ENCODE assay signal across 32 cellular contexts in genomic region chr13:75843033-75843432, GRCh38.
"Had no signal": no experiment of that assay in that cellular context is flagged by ENCODE, and none has a peak within 500 bp of the region (broad histone marks: within the 10 kb centered on the region; RNA-seq: fewer than 3 reads in every experiment).

No MANE protein-coding gene starts in this region.

- H3K4me1 Mint-ChIP-seq: activated B cell treated with CpG ODN at 0.5 μM for 24 hours; activated T-helper 17 cell treated with anti-CD3 and anti-CD28 coated beads, Interleukin-2, amount 50 U/mL, for 72 hours; brain; central memory CD8-positive, alpha-beta T cell; endodermal cell had no signal

- H3K27ac ChIP-seq: ascending aorta, breast epithelium, cardiac muscle cell, coronary artery, dorsolateral prefrontal cortex, WERI-Rb-1 had no signal

- H3K27me3 ChIP-seq: ascending aorta, breast epithelium, cardiac muscle cell, dorsolateral prefrontal cortex had no signal

- ATAC-seq: activated CD4-positive, CD25-positive, alpha-beta regulatory T cell treated with anti-CD3 and anti-CD28 coated beads, Interleukin-2, amount 50 U/mL, for 24 hours; activated CD8-positive, alpha-beta T cell treated with anti-CD3 and anti-CD28 coated beads for 36 hours; activated naive CD4-positive, alpha-beta T cell treated with anti-CD3 and anti-CD28 coated beads, Interleukin-2, amount 50 U/mL, for 72 hours; activated T-cell treated with anti-CD3 and anti-CD28 coated beads, Interleukin-2, amount 50 U/mL, for 4 hours; activated T-helper 17 cell treated with anti-CD3 and anti-CD28 coated beads, Interleukin-2, amount 50 U/mL, for 72 hours; esophagus mucosa; T-helper 17 cell had no signal

- H3K36me3 ChIP-seq: breast epithelium, WERI-Rb-1 had no signal

- H3K27ac Mint-ChIP-seq: activated B cell treated with CpG ODN at 0.5 μM for 24 hours; activated CD8-positive, alpha-beta T cell treated with anti-CD3 and anti-CD28 coated beads for 36 hours; brain; dendritic cell treated with granulocyte-macrophage colony-stimulating factor and Interleukin-4, amounts not matched to agents 40 ng/mL and 50 ng/mL, for 4 days; endodermal cell; T-helper 17 cell; T-helper 2 cell treated with Interferon-gamma antibody and Interleukin-4, amounts not matched to agents 5 μg/mL and 100 μg/mL, for 36 hours had no signal

- H3K9me3 ChIP-seq: ascending aorta, breast epithelium had no signal

- H3K27me3 Mint-ChIP-seq: activated B cell treated with CpG ODN at 0.5 μM for 24 hours; activated CD8-positive, alpha-beta T cell treated with anti-CD3 and anti-CD28 coated beads for 36 hours; activated T-helper 17 cell treated with anti-CD3 and anti-CD28 coated beads, Interleukin-2, amount 50 U/mL, for 72 hours; brain; central memory CD8-positive, alpha-beta T cell; dendritic cell treated with granulocyte-macrophage colony-stimulating factor and Interleukin-4, amounts not matched to agents 40 ng/mL and 50 ng/mL, for 4 days; T-helper 17 cell had no signal

- H3K4me3 Mint-ChIP-seq: activated B cell treated with CpG ODN at 0.5 μM for 24 hours; activated CD8-positive, alpha-beta T cell treated with anti-CD3 and anti-CD28 coated beads for 36 hours; activated T-cell treated with anti-CD3 and anti-CD28 coated beads, Interleukin-2, amount 50 U/mL, for 4 hours; activated T-helper 17 cell treated with anti-CD3 and anti-CD28 coated beads, Interleukin-2, amount 50 U/mL, for 72 hours; brain; central memory CD8-positive, alpha-beta T cell; dendritic cell treated with granulocyte-macrophage colony-stimulating factor and Interleukin-4, amounts not matched to agents 40 ng/mL and 50 ng/mL, for 4 days; endodermal cell; T-helper 17 cell; T-helper 2 cell treated with Interferon-gamma antibody and Interleukin-4, amounts not matched to agents 5 μg/mL and 100 μg/mL, for 36 hours had no signal

- DNase-seq: activated B cell treated with CpG ODN at 0.5 μM for 24 hours; activated CD4-positive, alpha-beta T cell treated with anti-CD3 and anti-CD28 coated beads for 48 hours; activated CD4-positive, alpha-beta T cell treated with anti-CD3 and anti-CD28 coated beads, Interleukin-2, amount 50 U/mL, for 1 hour; activated CD4-positive, alpha-beta T cell treated with anti-CD3 and anti-CD28 coated beads, Interleukin-2, amount 50 U/mL, for 48 hours; activated CD8-positive, alpha-beta memory T cell treated with anti-CD3 and anti-CD28 coated beads for 24 hours; activated CD8-positive, alpha-beta T cell treated with anti-CD3 and anti-CD28 coated beads for 36 hours; activated effector memory CD4-positive, alpha-beta T cell treated with Interleukin-2 at 50 U/mL for 16 hours; activated gamma-delta T cell treated with Interleukin-2 at 50 U/mL for 16 hours; activated naive CD4-positive, alpha-beta T cell treated with Interleukin-2 at 50 U/mL for 16 hours; activated T-cell treated with anti-CD3 and anti-CD28 coated beads, Interleukin-2, amount 50 U/mL, for 4 hours; dorsolateral prefrontal cortex; effector memory CD4-positive, alpha-beta T cell; endodermal cell; foreskin fibroblast; head of caudate nucleus; T-helper 1 cell; T-helper 17 cell; T1000; WERI-Rb-1 had no signal

- FAIRE-seq: frontal cortex had no signal

- H3K9me3 Mint-ChIP-seq: activated B cell treated with CpG ODN at 0.5 μM for 24 hours; activated CD8-positive, alpha-beta T cell treated with anti-CD3 and anti-CD28 coated beads for 36 hours; activated T-cell treated with anti-CD3 and anti-CD28 coated beads, Interleukin-2, amount 50 U/mL, for 4 hours; activated T-helper 17 cell treated with anti-CD3 and anti-CD28 coated beads, Interleukin-2, amount 50 U/mL, for 72 hours; central memory CD8-positive, alpha-beta T cell had no signal

- H3K4me3 ChIP-seq: ascending aorta, breast epithelium, cardiac muscle cell, coronary artery, dorsolateral prefrontal cortex had no signal

- H3K4me1 ChIP-seq: ascending aorta, breast epithelium had no signal
